In the genomic region with DNA sequence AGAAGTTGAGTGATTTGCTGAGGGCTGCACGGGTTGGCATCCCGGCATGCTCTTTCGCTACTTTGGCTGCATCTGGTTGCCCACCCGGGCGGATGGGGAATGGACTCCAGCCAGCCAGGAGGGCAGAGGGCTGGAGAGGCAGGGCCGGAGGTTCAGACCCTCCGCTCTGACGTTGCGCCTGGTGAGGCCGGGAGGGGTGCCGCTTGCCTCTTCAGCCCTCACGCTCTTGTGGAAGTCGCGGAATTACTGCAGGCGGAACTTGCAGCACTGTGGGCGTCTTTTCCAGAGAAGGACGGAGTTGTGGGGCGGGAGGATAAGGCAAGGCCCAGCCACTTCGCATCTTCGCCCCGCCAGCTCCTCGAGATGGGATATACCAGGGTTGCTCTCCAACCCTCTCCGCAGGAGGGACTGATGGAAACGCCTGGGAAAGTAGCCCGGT, we compare ENCODE assay signal across 2 cellular contexts.
TF ChIP-seq lines count a peak whose summit lies in the region.

No MANE protein-coding gene starts in this region.

TF ChIP-seq in A549, 52 proteins besides CTCF, POLR2A, EP300 and RAD21:
- TF ChIP-seq KDM1A (IDR thresholded peaks at IDR 0.05; ENCODE audit: low read depth) (no peak), HOXA7 (CRISPR knock-in tag; IDR thresholded peaks at IDR 0.05) (no peak), PBX3 (IDR thresholded peaks at IDR 0.05) (no peak), KDM5A (IDR thresholded peaks at IDR 0.05) (no peak), RCOR1 (IDR thresholded peaks at IDR 0.05; ENCODE audit: low read depth, low read length) (no peak)

TF ChIP-seq in K562, 482 proteins besides CTCF, POLR2A, EP300 and RAD21:
- TF ChIP-seq CBX5 (IDR thresholded peaks at IDR 0.05; ENCODE audit: borderline replicate concordance, low read depth) (no peak), ZNF583 (CRISPR knock-in tag; IDR thresholded peaks at IDR 0.05) (no peak), RCOR1 (IDR thresholded peaks at IDR 0.05; ENCODE audit: borderline replicate concordance in 1 of 2, low read depth in 2 of 2, low read length in 2 of 2) (0 out of 4 replicates have a peak, but pooled peaks of 1 of the 2 experiments have one; percentile 4), ZNF740 (CRISPR knock-in tag; IDR thresholded peaks at IDR 0.05) (0 out of 2 replicates have a peak, but pooled peaks have one; percentile 11), ZNF740 (tag; IDR thresholded peaks at IDR 0.05) (no peak), SLC30A9 (CRISPR knock-in tag; IDR thresholded peaks at IDR 0.05) (no peak), ZNF668 (CRISPR knock-in tag; IDR thresholded peaks at IDR 0.05) (no peak), ZNF766 (CRISPR knock-in tag; conservative IDR thresholded peaks at IDR 0.05) (no peak), ELF2 (CRISPR knock-in tag; IDR thresholded peaks at IDR 0.05) (0 out of 2 replicates have a peak, but pooled peaks have one; percentile 17), MAX (CRISPR knock-in tag; IDR thresholded peaks at IDR 0.05) (no peak), IRF2 (CRISPR knock-in tag; IDR thresholded peaks at IDR 0.05) (no peak), PPARD (CRISPR knock-in tag; IDR thresholded peaks at IDR 0.05) (no peak), NR2C2 (CRISPR knock-in tag; IDR thresholded peaks at IDR 0.05) (no peak), NR2C2 (tag; IDR thresholded peaks at IDR 0.05) (peak; percentile 82), PML (IDR thresholded peaks at IDR 0.05; ENCODE audit: low read length) (no peak), ZNF184 (CRISPR knock-in tag; IDR thresholded peaks at IDR 0.05) (no peak), NRF1 (conservative IDR thresholded peaks at IDR 0.05 in 1 of 2, IDR thresholded peaks at IDR 0.05 in 1 of 2) (peak; percentile 31 to 39; a peak in 2 of 4 replicates), JUN (IDR thresholded peaks at IDR 0.05; ENCODE audit: borderline replicate concordance, low read depth, low read length) (no peak), JUN (CRISPR knock-in tag; IDR thresholded peaks at IDR 0.05; ENCODE audit: borderline replicate concordance) (no peak), ZNF197 (CRISPR knock-in tag; IDR thresholded peaks at IDR 0.05; ENCODE audit: low read depth) (no peak), OTX1 (CRISPR knock-in tag; IDR thresholded peaks at IDR 0.05) (no peak)
TF ChIP-seq in K562: peak in this region for 5.
